Comparison of ENCODE assay signal across 1 cellular context in genomic region chr3:120285508-120285841, GRCh38.
TF ChIP-seq lines count a peak whose summit lies in the region.

No MANE protein-coding gene starts in this region.

TF ChIP-seq in endothelial cell of umbilical vein, 7 proteins besides CTCF, POLR2A, EP300 and RAD21:
- TF ChIP-seq GATA2 (IDR thresholded peaks at IDR 0.05; ENCODE audit: insufficient read depth, insufficient read length, low read depth, low read length), result no peak
- peak; percentile 41 for TF ChIP-seq EZH2 (IDR thresholded peaks at IDR 0.05; ENCODE audit: borderline replicate concordance, low read depth, low read length, severe bottlenecking)
TF ChIP-seq in endothelial cell of umbilical vein: peak in this region for 1.
